ENCODE assay signal across 20 cellular contexts in genomic region chr1:13735168-13735930, GRCh38. TPM values are rescaled to one million over a fixed set of nuclear protein-coding genes. Genes with fewer than 3 reads are reported as not detected.
DNase-seq lines count a peak whose midpoint lies in the region; ATAC-seq and TF ChIP-seq lines count a peak whose summit lies in the region.
"Had no signal": no experiment of that assay in that cellular context is flagged by ENCODE, and none has a peak within 500 bp of the region (broad histone marks: within the 10 kb centered on the region; RNA-seq: fewer than 3 reads in every experiment).

No MANE protein-coding gene starts in this region.

- no peak for DNase-seq in activated CD4-positive, alpha-beta T cell treated with anti-CD3 and anti-CD28 coated beads for 36 hours
- DNase-seq in activated CD4-positive, alpha-beta T cell treated with anti-CD3 and anti-CD28 coated beads for 1 hour = no peak
- no peak for DNase-seq in central memory CD8-positive, alpha-beta T cell (ENCODE audit: low spot score in 2 of 2)
- DNase-seq in posterior cingulate gyrus = peak in 8 of 10 donors; percentile 22 to 93 (median 50)
- no peak for DNase-seq in NCI-H187 treated with DMSO at 0.1 percent for 48 hours (lab: John Stamatoyannopoulos, UW)
- DNase-seq in sigmoid colon = no peak
- DNase-seq: activated CD4-positive, alpha-beta T cell treated with anti-CD3 and anti-CD28 coated beads for 4 hours; GOT3; head of caudate nucleus; NCI-H1417; NCI-H2171 treated with DMSO at 0.1 percent for 48 hours; NCI-H748 treated with DMSO at 0.1 percent for 48 hours; PC-9; SJCRH30; stimulated activated CD4-positive, alpha-beta T cell treated with anti-CD3 and anti-CD28 coated beads, Interleukin-2, amount 100 ng/mL, for 24 hours had no signal

- no peaks in the 10 kb centered on the region for H3K36me3 ChIP-seq in sigmoid colon
- H3K36me3 ChIP-seq: SJCRH30 had no signal

- H3K36me3 Mint-ChIP-seq in activated CD4-positive, alpha-beta T cell treated with anti-CD3 and anti-CD28 coated beads for 36 hours (ENCODE audit: low read depth) = peaks cover 19% of the 10 kb centered on the region
- H3K36me3 Mint-ChIP-seq in IgD-negative memory B cell = peaks cover 3% of the 10 kb centered on the region
- H3K36me3 Mint-ChIP-seq in central memory CD8-positive, alpha-beta T cell (ENCODE audit: insufficient read depth) = peaks cover 6% of the 10 kb centered on the region

- no peaks in the 10 kb centered on the region for H3K27me3 Mint-ChIP-seq in activated CD4-positive, alpha-beta T cell treated with anti-CD3 and anti-CD28 coated beads for 36 hours
- no peaks in the 10 kb centered on the region for H3K27me3 Mint-ChIP-seq in IgD-negative memory B cell
- no peaks in the 10 kb centered on the region for H3K27me3 Mint-ChIP-seq in central memory CD8-positive, alpha-beta T cell

- no peaks in the 10 kb centered on the region for H3K9me3 ChIP-seq in sigmoid colon
- H3K9me3 ChIP-seq: SJCRH30 had no signal

- peak overlapping the region; percentile 47 for H3K27ac Mint-ChIP-seq in activated CD4-positive, alpha-beta T cell treated with anti-CD3 and anti-CD28 coated beads for 36 hours
- peak overlapping the region; percentile 43 to 91 (median 68) for H3K27ac Mint-ChIP-seq in IgD-negative memory B cell
- H3K27ac Mint-ChIP-seq in central memory CD8-positive, alpha-beta T cell (ENCODE audit: low read depth) = peak overlapping the region; percentile 93

- CTCF ChIA-PET in activated CD4-positive, alpha-beta T cell treated with anti-CD3 and anti-CD28 coated beads for 36 hours (lab: Charles Lee) = interaction anchor here (0.8 to 1.8 kb wide), 4 partner anchors 10 to 19 kb away, joined by 3 to 8 read pairs (median 4); no protein-coding TSS in a partner anchor

- no peaks in the 10 kb centered on the region for H3K9me3 Mint-ChIP-seq in activated CD4-positive, alpha-beta T cell treated with anti-CD3 and anti-CD28 coated beads for 36 hours (ENCODE audit: low read depth)
- H3K9me3 Mint-ChIP-seq in IgD-negative memory B cell = no peaks in the 10 kb centered on the region
- no peaks in the 10 kb centered on the region for H3K9me3 Mint-ChIP-seq in central memory CD8-positive, alpha-beta T cell

- no peak for ATAC-seq in activated CD4-positive, alpha-beta T cell treated with anti-CD3 and anti-CD28 coated beads for 36 hours
- ATAC-seq in central memory CD8-positive, alpha-beta T cell (replicated peaks; ENCODE audit: extremely low read depth, poor library complexity, severe bottlenecking) = no peak
- no peak for ATAC-seq in GM18873 (IDR thresholded peaks at IDR 0.05; ENCODE audit: low FRiP score, unreplicated experiment)

- TF ChIP-seq CTCF in sigmoid colon (IDR thresholded peaks at IDR 0.05) = no peak

- no peak overlapping the region for H3K4me3 Mint-ChIP-seq in activated CD4-positive, alpha-beta T cell treated with anti-CD3 and anti-CD28 coated beads for 36 hours
- peak overlapping the region in 1 of 4 donors; percentile 24 for H3K4me3 Mint-ChIP-seq in IgD-negative memory B cell
- no peak overlapping the region for H3K4me3 Mint-ChIP-seq in central memory CD8-positive, alpha-beta T cell

- H3K27ac ChIP-seq in sigmoid colon = no peak overlapping the region
- H3K27ac ChIP-seq: 22Rv1, C4-2B, parathyroid adenoma, PC-9, SJCRH30 had no signal

- 96 to 97% methylated on average over 11 of the region's 11 CpGs for WGBS in sigmoid colon, 2 donors

- H3K4me1 ChIP-seq in sigmoid colon = no peaks in the 10 kb centered on the region
- H3K4me1 ChIP-seq: SJCRH30 had no signal

- no peak for TF ChIP-seq POLR2A in sigmoid colon (IDR thresholded peaks at IDR 0.05)

- no peak for TF ChIP-seq EP300 in sigmoid colon (IDR thresholded peaks at IDR 0.05)

- intact Hi-C loops in activated CD4-positive, alpha-beta T cell treated with anti-CD3 and anti-CD28 coated beads for 36 hours (cut with DNase I, micrococcal nuclease) = loop anchor here in 1 of 2 experiments (10.0 kb wide), 1 partner anchor 1789 kb away; the partner anchor contains the start of genes CASP9 and DNAJC16
- intact Hi-C loops in posterior cingulate gyrus (cut with DNase I) = no loop called here
- intact Hi-C loops in sigmoid colon (cut with DNase I) = no loop called here

- POLR2A ChIA-PET in activated CD4-positive, alpha-beta T cell treated with anti-CD3 and anti-CD28 coated beads for 36 hours (lab: Charles Lee) = no interaction called here

- H3K27me3 ChIP-seq in sigmoid colon = no peaks in the 10 kb centered on the region
- H3K27me3 ChIP-seq: SJCRH30 had no signal

- no peak overlapping the region for H3K4me3 ChIP-seq in sigmoid colon
- H3K4me3 ChIP-seq: PC-9, SJCRH30 had no signal

- peaks cover 69% of the 10 kb centered on the region for H3K4me1 Mint-ChIP-seq in activated CD4-positive, alpha-beta T cell treated with anti-CD3 and anti-CD28 coated beads for 36 hours
- H3K4me1 Mint-ChIP-seq in IgD-negative memory B cell = peaks cover 34 to 54% (median 42%) of the 10 kb centered on the region in 3 donors
- peaks cover 56% of the 10 kb centered on the region for H3K4me1 Mint-ChIP-seq in central memory CD8-positive, alpha-beta T cell

RNA-seq across cellular contexts. Expression of gene PRDM2, which starts 35.4 kb away (rescaled TPM):
- 10 to 100 TPM; 36.2 to 46.7 TPM for total RNA-seq in activated CD4-positive, alpha-beta T cell treated with anti-CD3 and anti-CD28 coated beads for 36 hours
- polyA plus RNA-seq in IgD-negative memory B cell (50.3 TPM), sigmoid colon (10 to 100 TPM in 1 of 3 donors, 1 to 10 TPM in 2; 6.7 to 20.1 (median 9.0) TPM)
- 10 to 100 TPM; 34.6 to 53.2 (median 37.3) TPM for total RNA-seq in sigmoid colon

Comparison
In these comparisons a context has a peak if more than half of its experiments do, and no peak if none do; other contexts are left out.
1. DNase-seq: peak in posterior cingulate gyrus (8 of 10); none in activated CD4-positive, alpha-beta T cell treated with anti-CD3 and anti-CD28 coated beads for 36 hours (single experiment), activated CD4-positive, alpha-beta T cell treated with anti-CD3 and anti-CD28 coated beads for 1 hour (single experiment), central memory CD8-positive, alpha-beta T cell (0 of 2), NCI-H187 treated with DMSO at 0.1 percent for 48 hours (single experiment) and sigmoid colon (single experiment).
2. Peak in every context shown above with its lines, with median percentiles within 50 percentile points of each other: H3K27ac Mint-ChIP-seq.